In genomic region chrX:146259207-146259606, GRCh38 we compare ENCODE assay signal across 2 cellular contexts.
A peak's percentile ranks its signal among the peaks of the same experiment; 100 is the strongest.
TF ChIP-seq lines count a peak whose summit lies in the region.

No MANE protein-coding gene starts in this region.

TF ChIP-seq in HEK293, 187 proteins besides CTCF, POLR2A, EP300 and RAD21:
- TF ChIP-seq, protein P1, sequence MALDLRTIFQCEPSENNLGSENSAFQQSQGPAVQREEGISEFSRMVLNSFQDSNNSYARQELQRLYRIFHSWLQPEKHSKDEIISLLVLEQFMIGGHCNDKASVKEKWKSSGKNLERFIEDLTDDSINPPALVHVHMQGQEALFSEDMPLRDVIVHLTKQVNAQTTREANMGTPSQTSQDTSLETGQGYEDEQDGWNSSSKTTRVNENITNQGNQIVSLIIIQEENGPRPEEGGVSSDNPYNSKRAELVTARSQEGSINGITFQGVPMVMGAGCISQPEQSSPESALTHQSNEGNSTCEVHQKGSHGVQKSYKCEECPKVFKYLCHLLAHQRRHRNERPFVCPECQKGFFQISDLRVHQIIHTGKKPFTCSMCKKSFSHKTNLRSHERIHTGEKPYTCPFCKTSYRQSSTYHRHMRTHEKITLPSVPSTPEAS (tag by site-specific recombination; IDR thresholded peaks at IDR 0.05), result peak; percentile 86
- no peak for TF ChIP-seq IKZF3 (tag by site-specific recombination; IDR thresholded peaks at IDR 0.05)

TF ChIP-seq in GM12878, 131 proteins besides CTCF, POLR2A, EP300 and RAD21 (continued from another document):
- peak; percentile 39; the same call in 1 of the 2 replicates for TF ChIP-seq TCF3 (IDR thresholded peaks at IDR 0.05; ENCODE audit: borderline replicate concordance, insufficient read depth, low read depth, low read length)
- TF ChIP-seq NFYA (IDR thresholded peaks at IDR 0.05; ENCODE audit: borderline replicate concordance, low read depth, low read length), result no peak
- TF ChIP-seq, protein P2, sequence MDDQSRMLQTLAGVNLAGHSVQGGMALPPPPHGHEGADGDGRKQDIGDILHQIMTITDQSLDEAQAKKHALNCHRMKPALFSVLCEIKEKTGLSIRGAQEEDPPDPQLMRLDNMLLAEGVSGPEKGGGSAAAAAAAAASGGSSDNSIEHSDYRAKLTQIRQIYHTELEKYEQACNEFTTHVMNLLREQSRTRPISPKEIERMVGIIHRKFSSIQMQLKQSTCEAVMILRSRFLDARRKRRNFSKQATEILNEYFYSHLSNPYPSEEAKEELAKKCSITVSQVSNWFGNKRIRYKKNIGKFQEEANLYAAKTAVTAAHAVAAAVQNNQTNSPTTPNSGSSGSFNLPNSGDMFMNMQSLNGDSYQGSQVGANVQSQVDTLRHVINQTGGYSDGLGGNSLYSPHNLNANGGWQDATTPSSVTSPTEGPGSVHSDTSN (IDR thresholded peaks at IDR 0.05; ENCODE audit: insufficient replicate concordance, low read depth, low read length), result peak; percentile 16
